Comparison of ENCODE assay signal across 9 cellular contexts in the genomic region with DNA sequence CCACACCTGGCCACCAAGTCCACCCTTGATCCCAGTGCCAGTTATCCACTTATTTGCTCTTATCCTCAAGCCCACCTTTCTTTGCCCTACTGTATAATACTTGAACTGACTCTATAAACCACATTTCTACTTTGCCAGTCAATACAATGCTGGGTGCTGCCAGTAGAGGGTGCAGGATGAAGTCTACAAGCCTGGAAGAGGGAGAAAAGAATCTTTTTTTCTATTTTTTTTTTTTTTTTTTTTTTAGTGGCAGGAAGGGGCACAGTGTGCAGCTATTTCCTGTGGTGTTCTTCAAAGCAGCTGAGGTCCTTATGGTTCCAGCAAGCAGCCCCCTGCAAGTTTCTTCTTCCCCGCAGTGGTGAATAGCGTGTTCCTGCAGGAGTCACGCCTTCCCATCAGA. TPM values are rescaled to one million over a fixed set of nuclear protein-coding genes. Genes with fewer than 3 reads are reported as not detected.
A peak's percentile ranks its signal among the peaks of the same experiment; 100 is the strongest.
DNase-seq lines count a peak whose midpoint lies in the region; ATAC-seq and TF ChIP-seq lines count a peak whose summit lies in the region.
"Had no signal": no experiment of that assay in that cellular context is flagged by ENCODE, and none has a peak within 500 bp of the region (broad histone marks: within the 10 kb centered on the region; RNA-seq: fewer than 3 reads in every experiment).

No MANE protein-coding gene starts in this region.

- peak; percentile 36 for DNase-seq in NOMO-1 treated with DMSO at 0.1 percent for 48 hours (lab: John Stamatoyannopoulos, UW; ENCODE audit: unreplicated experiment)
- DNase-seq in NOMO-1 treated with dmso at 0.1 percent for 144 hours (lab: John Stamatoyannopoulos, UW; ENCODE audit: unreplicated experiment), result no peak
- DNase-seq in activated naive CD4-positive, alpha-beta T cell treated with anti-CD3 and anti-CD28 coated beads, Interleukin-2, amount 50 U/mL, for 72 hours (ENCODE audit: low spot score in 2 of 2), result peak in 1 of 2 donors; percentile 22
- no peak for DNase-seq in natural killer cell
- no peak for DNase-seq in gastrocnemius medialis
- DNase-seq in NCI-H2171 (lab: John Stamatoyannopoulos, UW), result no peak
- DNase-seq in DMS153 treated with DMSO at 0.1 percent for 48 hours (lab: John Stamatoyannopoulos, UW; ENCODE audit: unreplicated experiment), result no peak
- DNase-seq: COR-L47 had no signal

- in situ Hi-C loops in gastrocnemius medialis (cut with MboI; ENCODE audit: low sequenced_read_pairs in 4 of 4), result no loop called here

- no peaks in the 10 kb centered on the region for H3K9me3 ChIP-seq in gastrocnemius medialis

- H3K36me3 ChIP-seq in gastrocnemius medialis, result no peaks in the 10 kb centered on the region

- peaks cover 13 to 19% of the 10 kb centered on the region in 2 donors for H3K4me1 Mint-ChIP-seq in natural killer cell

- peak overlapping the region; percentile 74 for H3K4me3 Mint-ChIP-seq in natural killer cell

- no peak overlapping the region for H3K4me3 ChIP-seq in gastrocnemius medialis

- peaks cover 3 to 28% of the 10 kb centered on the region in 2 donors for H3K27me3 Mint-ChIP-seq in natural killer cell (ENCODE audit: low read depth in 2 of 2)

- no peaks in the 10 kb centered on the region for H3K27me3 ChIP-seq in gastrocnemius medialis

- TF ChIP-seq CTCF in natural killer cell (IDR thresholded peaks at IDR 0.05) (peak; percentile 36), gastrocnemius medialis (IDR thresholded peaks at IDR 0.05 in 4 of 5, conservative IDR thresholded peaks at IDR 0.05 in 1 of 5) (no peak)

- H3K4me1 ChIP-seq in gastrocnemius medialis, result peaks cover 0 to 3% of the 10 kb centered on the region in 2 donors

- ATAC-seq in HG03135 (IDR thresholded peaks at IDR 0.05; ENCODE audit: unreplicated experiment), result peak; percentile 38
- peak; percentile 63 to 69 for ATAC-seq in activated naive CD4-positive, alpha-beta T cell treated with anti-CD3 and anti-CD28 coated beads, Interleukin-2, amount 50 U/mL, for 72 hours
- peak; percentile 72 to 84 (median 81) for ATAC-seq in natural killer cell
- ATAC-seq in gastrocnemius medialis, result no peak

- no peak for TF ChIP-seq POLR2A in gastrocnemius medialis (IDR thresholded peaks at IDR 0.05)

- H3K27ac Mint-ChIP-seq in activated naive CD4-positive, alpha-beta T cell treated with anti-CD3 and anti-CD28 coated beads, Interleukin-2, amount 50 U/mL, for 72 hours, result no peak overlapping the region
- H3K27ac Mint-ChIP-seq in natural killer cell, result peak overlapping the region in 1 of 2 donors; percentile 35

- peaks cover 0 to 4% of the 10 kb centered on the region in 2 donors for H3K9me3 Mint-ChIP-seq in activated naive CD4-positive, alpha-beta T cell treated with anti-CD3 and anti-CD28 coated beads, Interleukin-2, amount 50 U/mL, for 72 hours
- no peaks in the 10 kb centered on the region for H3K9me3 Mint-ChIP-seq in natural killer cell

- H3K27ac ChIP-seq in gastrocnemius medialis, result no peak overlapping the region

- no peaks in the 10 kb centered on the region for H3K36me3 Mint-ChIP-seq in activated naive CD4-positive, alpha-beta T cell treated with anti-CD3 and anti-CD28 coated beads, Interleukin-2, amount 50 U/mL, for 72 hours
- peaks cover 10% of the 10 kb centered on the region for H3K36me3 Mint-ChIP-seq in natural killer cell

- intact Hi-C loops in natural killer cell (cut with micrococcal nuclease), result no loop called here
- intact Hi-C loops in gastrocnemius medialis (cut with DNase I; ENCODE audit: low total_unique reads), result no loop called here

RNA-seq across cellular contexts. Expression of gene GABRR1, which starts 22.2 kb away (rescaled TPM):
- total RNA-seq in activated naive CD4-positive, alpha-beta T cell treated with anti-CD3 and anti-CD28 coated beads, Interleukin-2, amount 50 U/mL, for 72 hours, result not detected
- total RNA-seq in natural killer cell (under 1 TPM in 1 of 3 donors, not detected in 2; 0.07 TPM), gastrocnemius medialis (under 1 TPM in 2 of 4 donors, not detected in 2; 0.20 to 0.25 TPM)

Comparison
In these comparisons a context has a peak if more than half of its experiments do, and no peak if none do; other contexts are left out.
1. ATAC-seq: peak in HG03135 (single experiment), activated naive CD4-positive, alpha-beta T cell treated with anti-CD3 and anti-CD28 coated beads, Interleukin-2, amount 50 U/mL, for 72 hours (2 of 2) and natural killer cell (3 of 3); none in gastrocnemius medialis (0 of 2).